ENCODE assay signal across 8 cellular contexts in the genomic region with DNA sequence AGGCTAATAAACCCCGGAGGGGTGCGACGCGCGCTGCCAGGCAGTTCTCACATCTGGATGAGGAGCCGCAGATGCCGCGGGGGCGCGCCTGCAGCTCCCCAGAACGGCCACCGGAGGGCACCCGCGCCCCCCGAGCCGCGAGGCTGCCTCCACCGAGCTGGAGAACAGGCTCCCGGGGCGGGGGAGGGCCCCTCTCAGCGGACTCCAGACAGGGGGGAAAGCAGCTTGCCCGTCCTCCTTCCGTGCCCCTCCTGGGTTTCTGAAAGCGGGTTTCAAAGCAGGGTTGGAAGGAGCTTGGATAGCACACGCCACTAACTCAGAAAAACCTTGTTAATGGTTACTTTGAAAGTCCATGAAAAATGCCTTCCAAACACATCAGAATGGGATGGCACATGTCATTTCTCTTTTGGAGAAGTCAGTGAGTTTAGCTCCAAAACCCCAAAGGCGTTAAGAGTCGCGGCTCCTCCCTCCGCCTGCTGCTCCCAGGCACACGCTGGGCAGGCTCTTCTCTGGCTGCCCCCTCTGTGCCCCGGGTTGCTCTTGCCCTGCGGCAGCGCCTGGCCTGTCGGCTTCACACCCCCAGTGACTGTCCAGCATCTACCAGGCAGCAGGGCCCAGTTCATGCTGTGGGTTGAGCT.
DNase-seq lines count a peak whose midpoint lies in the region; ATAC-seq, FAIRE-seq and TF ChIP-seq lines count a peak whose summit lies in the region.

No MANE protein-coding gene starts in this region.

- H3K27ac ChIP-seq in liver (ENCODE audit: low read depth in 1 of 2, low read length in 2 of 2) = no peak overlapping the region

- DNase-seq in AG20443 (ENCODE audit: low spot score) (peak; percentile 96), GM12892 (ENCODE audit: insufficient read length) (peak; percentile 83), NCI-H69 (lab: John Stamatoyannopoulos, UW) (peak; percentile 86), bronchial epithelial cell (ENCODE audit: low read depth) (peak; percentile 10), superior temporal gyrus (ENCODE audit: extremely low spot score) (peak; percentile 74)
- no peak for DNase-seq in stimulated activated naive CD4-positive, alpha-beta T cell (lab: John Stamatoyannopoulos, UW)

- H3K36me3 ChIP-seq in bronchial epithelial cell (ENCODE audit: control insufficient read depth, insufficient read depth, low read length) (no peaks in the 10 kb centered on the region), liver (ENCODE audit: control insufficient read depth in 4 of 4, insufficient read depth in 3 of 4, low read depth in 1 of 4, low read length in 3 of 4) (no peaks in the 10 kb centered on the region)

- peak; percentile 14 for FAIRE-seq in GM12892 (lab: Jason Lieb, UNC)
- FAIRE-seq in bronchial epithelial cell (lab: Jason Lieb, UNC) = no peak

- H3K9ac ChIP-seq in liver (ENCODE audit: low read depth in 1 of 2, low read length in 2 of 2) = no peak overlapping the region

- H3K9me3 ChIP-seq in liver (ENCODE audit: control insufficient read depth in 4 of 4, low read length in 3 of 4) = no peaks in the 10 kb centered on the region

- peaks cover 0 to 6% (median 5%) of the 10 kb centered on the region in 4 donors for H3K4me1 ChIP-seq in liver (ENCODE audit: control insufficient read depth in 4 of 4, insufficient read depth in 4 of 4, low read length in 3 of 4)

- no peak for TF ChIP-seq POLR2A in GM12892 (IDR thresholded peaks at IDR 0.05; ENCODE audit: low read depth, low read length)

- 18% methylated on average over 34 of the region's 34 CpGs for WGBS in liver

- ATAC-seq in HG02884 (IDR thresholded peaks at IDR 0.05; ENCODE audit: unreplicated experiment) = peak; percentile 68

- H3K27me3 ChIP-seq in bronchial epithelial cell (ENCODE audit: control insufficient read depth, insufficient read depth, low read length) (no peaks in the 10 kb centered on the region), liver (ENCODE audit: control insufficient read depth in 4 of 4, insufficient read depth in 4 of 4, low read length in 3 of 4) (peaks cover 0 to 2% (median under 1%) of the 10 kb centered on the region in 4 donors)

- TF ChIP-seq CTCF in bronchial epithelial cell (IDR thresholded peaks at IDR 0.05; ENCODE audit: insufficient read depth, low read length, severe bottlenecking) = peak; percentile 70
- TF ChIP-seq CTCF in liver (IDR thresholded peaks at IDR 0.05; ENCODE audit: low read depth, low read length, missing input control) = peak; percentile 62

- peak; percentile 61 to 69 for TF ChIP-seq RAD21 in liver (IDR thresholded peaks at IDR 0.05)

- no peak overlapping the region for H3K4me3 ChIP-seq in bronchial epithelial cell (ENCODE audit: low read depth, low read length)
- no peak overlapping the region for H3K4me3 ChIP-seq in liver (ENCODE audit: low read depth in 1 of 3, low read length in 3 of 3)

TF ChIP-seq in liver, 16 proteins besides CTCF, POLR2A, EP300 and RAD21:
- TF ChIP-seq FOXA2 (IDR thresholded peaks at IDR 0.05) (no peak), GABPA (IDR thresholded peaks at IDR 0.05 in 1 of 2, conservative IDR thresholded peaks at IDR 0.05 in 1 of 2) (no peak), RXRA (IDR thresholded peaks at IDR 0.05) (no peak), YY1 (IDR thresholded peaks at IDR 0.05) (no peak), TAF1 (conservative IDR thresholded peaks at IDR 0.05) (no peak), EGR1 (IDR thresholded peaks at IDR 0.05; ENCODE audit: low read depth in 2 of 2) (no peak), NR2F2 (IDR thresholded peaks at IDR 0.05) (no peak), FOXA1 (IDR thresholded peaks at IDR 0.05) (no peak), HNF4G (IDR thresholded peaks at IDR 0.05) (no peak), SP1 (IDR thresholded peaks at IDR 0.05) (no peak), JUND (IDR thresholded peaks at IDR 0.05) (no peak)
- TF ChIP-seq, protein P1, sequence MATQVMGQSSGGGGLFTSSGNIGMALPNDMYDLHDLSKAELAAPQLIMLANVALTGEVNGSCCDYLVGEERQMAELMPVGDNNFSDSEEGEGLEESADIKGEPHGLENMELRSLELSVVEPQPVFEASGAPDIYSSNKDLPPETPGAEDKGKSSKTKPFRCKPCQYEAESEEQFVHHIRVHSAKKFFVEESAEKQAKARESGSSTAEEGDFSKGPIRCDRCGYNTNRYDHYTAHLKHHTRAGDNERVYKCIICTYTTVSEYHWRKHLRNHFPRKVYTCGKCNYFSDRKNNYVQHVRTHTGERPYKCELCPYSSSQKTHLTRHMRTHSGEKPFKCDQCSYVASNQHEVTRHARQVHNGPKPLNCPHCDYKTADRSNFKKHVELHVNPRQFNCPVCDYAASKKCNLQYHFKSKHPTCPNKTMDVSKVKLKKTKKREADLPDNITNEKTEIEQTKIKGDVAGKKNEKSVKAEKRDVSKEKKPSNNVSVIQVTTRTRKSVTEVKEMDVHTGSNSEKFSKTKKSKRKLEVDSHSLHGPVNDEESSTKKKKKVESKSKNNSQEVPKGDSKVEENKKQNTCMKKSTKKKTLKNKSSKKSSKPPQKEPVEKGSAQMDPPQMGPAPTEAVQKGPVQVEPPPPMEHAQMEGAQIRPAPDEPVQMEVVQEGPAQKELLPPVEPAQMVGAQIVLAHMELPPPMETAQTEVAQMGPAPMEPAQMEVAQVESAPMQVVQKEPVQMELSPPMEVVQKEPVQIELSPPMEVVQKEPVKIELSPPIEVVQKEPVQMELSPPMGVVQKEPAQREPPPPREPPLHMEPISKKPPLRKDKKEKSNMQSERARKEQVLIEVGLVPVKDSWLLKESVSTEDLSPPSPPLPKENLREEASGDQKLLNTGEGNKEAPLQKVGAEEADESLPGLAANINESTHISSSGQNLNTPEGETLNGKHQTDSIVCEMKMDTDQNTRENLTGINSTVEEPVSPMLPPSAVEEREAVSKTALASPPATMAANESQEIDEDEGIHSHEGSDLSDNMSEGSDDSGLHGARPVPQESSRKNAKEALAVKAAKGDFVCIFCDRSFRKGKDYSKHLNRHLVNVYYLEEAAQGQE (IDR thresholded peaks at IDR 0.05) = no peak
- TF ChIP-seq, protein P2, sequence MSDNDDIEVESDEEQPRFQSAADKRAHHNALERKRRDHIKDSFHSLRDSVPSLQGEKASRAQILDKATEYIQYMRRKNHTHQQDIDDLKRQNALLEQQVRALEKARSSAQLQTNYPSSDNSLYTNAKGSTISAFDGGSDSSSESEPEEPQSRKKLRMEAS (IDR thresholded peaks at IDR 0.05) = no peak
- TF ChIP-seq, protein P3, sequence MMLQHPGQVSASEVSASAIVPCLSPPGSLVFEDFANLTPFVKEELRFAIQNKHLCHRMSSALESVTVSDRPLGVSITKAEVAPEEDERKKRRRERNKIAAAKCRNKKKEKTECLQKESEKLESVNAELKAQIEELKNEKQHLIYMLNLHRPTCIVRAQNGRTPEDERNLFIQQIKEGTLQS (IDR thresholded peaks at IDR 0.05) = no peak

Comparison
In these comparisons a context has a peak if more than half of its experiments do, and no peak if none do; other contexts are left out.
1. DNase-seq: peak in AG20443 (single experiment), GM12892 (single experiment), NCI-H69 (single experiment), bronchial epithelial cell (single experiment) and superior temporal gyrus (single experiment); none in stimulated activated naive CD4-positive, alpha-beta T cell (0 of 6).